In genomic region chr20:6524305-6524704, GRCh38 we compare ENCODE assay signal across 8 cellular contexts.
"Had no signal": no experiment of that assay in that cellular context is flagged by ENCODE, and none has a peak within 500 bp of the region (broad histone marks: within the 10 kb centered on the region; RNA-seq: fewer than 3 reads in every experiment).

No MANE protein-coding gene starts in this region.

- H3K4me3 ChIP-seq: GM12878 had no signal

- DNase-seq: GDM1, GF-D8 had no signal

- ATAC-seq: GM12878 had no signal

- FAIRE-seq: G401.6, GM12878, GM12891, GM12892, GM18507, GM19239 had no signal
